35 cellular contexts compared by ENCODE assay signal in the genomic region with DNA sequence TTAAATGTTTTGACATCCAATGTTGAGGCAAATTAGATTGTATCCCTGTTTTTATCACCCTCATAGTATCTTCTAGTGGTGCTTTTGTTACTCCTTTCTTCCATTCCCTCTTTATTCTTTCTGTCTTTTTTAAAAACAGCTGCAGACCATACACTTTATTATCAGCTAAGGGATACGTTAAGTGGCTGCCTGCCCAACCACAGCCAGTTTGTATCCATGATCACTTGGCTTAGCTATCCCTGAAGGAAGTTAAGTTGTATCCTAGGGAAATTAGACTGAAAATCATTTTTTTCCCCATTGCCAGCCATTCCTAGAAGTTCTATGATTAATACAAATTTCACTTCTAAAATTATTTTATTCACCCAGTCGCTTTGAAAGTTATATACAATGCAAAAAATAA.
DNase-seq lines count a peak whose midpoint lies in the region; ATAC-seq, FAIRE-seq and TF ChIP-seq lines count a peak whose summit lies in the region.
"Had no signal": no experiment of that assay in that cellular context is flagged by ENCODE, and none has a peak within 500 bp of the region (broad histone marks: within the 10 kb centered on the region; RNA-seq: fewer than 3 reads in every experiment).

No MANE protein-coding gene starts in this region.

- H3K4me1 Mint-ChIP-seq in activated CD8-positive, alpha-beta T cell treated with anti-CD3 and anti-CD28 coated beads for 36 hours (ENCODE audit: low read depth), result no peaks in the 10 kb centered on the region
- H3K4me1 Mint-ChIP-seq: activated CD4-positive, alpha-beta T cell treated with anti-CD3 and anti-CD28 coated beads, Interleukin-2, amount 10 ng/mL, durations not matched to agents 7 days and 5 days; activated naive CD8-positive, alpha-beta T cell treated with anti-CD3 and anti-CD28 coated beads, Interleukin-2, amount 10 ng/mL, durations not matched to agents 7 days and 5 days; CD4-positive, CD25-positive, alpha-beta regulatory T cell; WTC11 had no signal

- no peaks in the 10 kb centered on the region for H3K9me3 Mint-ChIP-seq in activated CD8-positive, alpha-beta T cell treated with anti-CD3 and anti-CD28 coated beads for 36 hours
- H3K9me3 Mint-ChIP-seq: activated CD4-positive, alpha-beta T cell treated with anti-CD3 and anti-CD28 coated beads, Interleukin-2, amount 10 ng/mL, durations not matched to agents 7 days and 5 days; WTC11 had no signal

- H3K4me3 Mint-ChIP-seq in activated CD8-positive, alpha-beta T cell treated with anti-CD3 and anti-CD28 coated beads for 36 hours, result no peak overlapping the region
- H3K4me3 Mint-ChIP-seq: activated CD4-positive, alpha-beta T cell treated with anti-CD3 and anti-CD28 coated beads, Interleukin-2, amount 10 ng/mL, durations not matched to agents 7 days and 5 days; activated naive CD8-positive, alpha-beta T cell treated with anti-CD3 and anti-CD28 coated beads, Interleukin-2, amount 10 ng/mL, durations not matched to agents 7 days and 5 days; CD4-positive, CD25-positive, alpha-beta regulatory T cell; WTC11 had no signal

- DNase-seq in M059J (ENCODE audit: low read depth), result peak; percentile 15
- DNase-seq in K562 (ENCODE audit: extremely low read depth in 1 of 4, low spot score in 3 of 4), result no peak
- DNase-seq in fibroblast of villous mesenchyme (ENCODE audit: low read depth), result peak; percentile 89
- no peak for DNase-seq in activated naive CD4-positive, alpha-beta T cell (lab: John Stamatoyannopoulos, UW)
- no peak for DNase-seq in activated CD8-positive, alpha-beta T cell treated with anti-CD3 and anti-CD28 coated beads for 36 hours
- no peak for DNase-seq in LoVo (ENCODE audit: low spot score)
- DNase-seq: 8988T; activated CD4-positive, alpha-beta T cell treated with anti-CD3 and anti-CD28 coated beads, Interleukin-2, amount 10 ng/mL, durations not matched to agents 7 days and 5 days; activated effector memory CD4-positive, alpha-beta T cell treated with anti-CD3 and anti-CD28 coated beads, Interleukin-2, amount 50 U/mL, for 16 hours; activated naive CD8-positive, alpha-beta T cell treated with anti-CD3 and anti-CD28 coated beads, Interleukin-2, amount 10 ng/mL, durations not matched to agents 7 days and 5 days; activated T-cell treated with anti-CD3 and anti-CD28 coated beads, Interleukin-2, amount 50 U/mL, for 1 hour; body of pancreas; Calu3; CD4-positive, CD25-positive, alpha-beta regulatory T cell; DMS79 treated with DMSO at 0.1 percent for 48 hours; dorsolateral prefrontal cortex; esophagus squamous epithelium; GOT3; head of caudate nucleus; KG1; left ventricle myocardium superior; NCI-H1417 treated with DMSO at 0.1 percent for 48 hours; NCI-H2081 treated with DMSO at 0.1 percent for 48 hours; NCI-H345; NCI-H748 treated with DMSO at 0.1 percent for 48 hours; spleen; stimulated activated CD4-positive, alpha-beta T cell treated with anti-CD3 and anti-CD28 coated beads, Interleukin-2, amount 100 ng/mL, for 24 hours; stimulated activated naive CD8-positive, alpha-beta T cell treated with anti-CD3 and anti-CD28 coated beads, Interleukin-15, Interleukin-2, amounts not matched to agents 100 U/mL and 50 U/mL, for 24 hours; T-helper 1 cell had no signal

- H3K9me3 ChIP-seq in K562 (replicated peaks; ENCODE audit: control insufficient read depth, insufficient read depth, low read depth, low read length), result peaks cover 2% of the 10 kb centered on the region; the same call in 1 of the 2 replicates
- H3K9me3 ChIP-seq: body of pancreas, esophagus squamous epithelium, spleen had no signal

- no peaks in the 10 kb centered on the region for H3K27me3 Mint-ChIP-seq in activated CD8-positive, alpha-beta T cell treated with anti-CD3 and anti-CD28 coated beads for 36 hours
- H3K27me3 Mint-ChIP-seq: activated CD4-positive, alpha-beta T cell treated with anti-CD3 and anti-CD28 coated beads, Interleukin-2, amount 10 ng/mL, durations not matched to agents 7 days and 5 days; activated naive CD8-positive, alpha-beta T cell treated with anti-CD3 and anti-CD28 coated beads, Interleukin-2, amount 10 ng/mL, durations not matched to agents 7 days and 5 days; CD4-positive, CD25-positive, alpha-beta regulatory T cell had no signal

- CTCF ChIA-PET in K562 (lab: Yijun Ruan, JAX; ENCODE audit: low intra/inter-chr PET ratio), result no interaction called here
- CTCF ChIA-PET in activated CD8-positive, alpha-beta T cell treated with anti-CD3 and anti-CD28 coated beads for 36 hours (lab: Charles Lee), result no interaction called here

- ATAC-seq in K562 (no peak), GM19328 (IDR thresholded peaks at IDR 0.05; ENCODE audit: unreplicated experiment) (no peak)
- no peak for ATAC-seq in activated CD8-positive, alpha-beta T cell treated with anti-CD3 and anti-CD28 coated beads for 36 hours
- ATAC-seq: body of pancreas; left ventricle myocardium superior; stimulated activated naive CD8-positive, alpha-beta T cell treated with anti-CD3 and anti-CD28 coated beads, Interleukin-15, Interleukin-2, amounts not matched to agents 100 U/mL and 50 U/mL, for 24 hours; WTC11 had no signal

- in situ Hi-C loops in K562 (cut with MboI), result no loop called here

- intact Hi-C loops in K562 (cut with micrococcal nuclease), result no loop called here
- intact Hi-C loops in activated CD8-positive, alpha-beta T cell treated with anti-CD3 and anti-CD28 coated beads for 36 hours (cut with micrococcal nuclease), result no loop called here

- POLR2A ChIA-PET in K562 (lab: Yijun Ruan, JAX), result no interaction called here
- POLR2A ChIA-PET in activated CD8-positive, alpha-beta T cell treated with anti-CD3 and anti-CD28 coated beads for 36 hours (lab: Charles Lee), result no interaction called here

- H3K4me1 ChIP-seq in ACC112 (ENCODE audit: control insufficient read depth, insufficient read depth, low read length, unreplicated experiment) (peaks cover 28% of the 10 kb centered on the region), K562 (replicated peaks in 1 of 2; ENCODE audit: control insufficient read depth in 2 of 2, insufficient read depth in 2 of 2, low read length in 2 of 2) (no peaks in the 10 kb centered on the region)
- H3K4me1 ChIP-seq: body of pancreas, esophagus squamous epithelium, spleen had no signal

- no peak overlapping the region for H3K27ac Mint-ChIP-seq in activated CD8-positive, alpha-beta T cell treated with anti-CD3 and anti-CD28 coated beads for 36 hours
- H3K27ac Mint-ChIP-seq: activated CD4-positive, alpha-beta T cell treated with anti-CD3 and anti-CD28 coated beads, Interleukin-2, amount 10 ng/mL, durations not matched to agents 7 days and 5 days; activated naive CD8-positive, alpha-beta T cell treated with anti-CD3 and anti-CD28 coated beads, Interleukin-2, amount 10 ng/mL, durations not matched to agents 7 days and 5 days; CD4-positive, CD25-positive, alpha-beta regulatory T cell; WTC11 had no signal

- H3K27me3 ChIP-seq in ACC112 (ENCODE audit: insufficient read depth, low read length), result no peaks in the 10 kb centered on the region
- H3K27me3 ChIP-seq in K562 (ENCODE audit: control insufficient read depth in 2 of 2, insufficient read depth in 2 of 2, low read length in 2 of 2), result no peaks in the 10 kb centered on the region
- H3K27me3 ChIP-seq: body of pancreas, dorsolateral prefrontal cortex, esophagus squamous epithelium, spleen had no signal

- H3K27ac ChIP-seq in ACC112 (ENCODE audit: low read depth, low read length), result no peak overlapping the region
- H3K27ac ChIP-seq in K562 (ENCODE audit: extremely low read depth, low read depth, low read length), result no peak overlapping the region
- H3K27ac ChIP-seq: body of pancreas, dorsolateral prefrontal cortex, esophagus squamous epithelium, spleen had no signal

- no peak for TF ChIP-seq POLR2A in K562 (conservative IDR thresholded peaks at IDR 0.05)

- peak overlapping the region; percentile 35 for H2AFZ ChIP-seq in ACC112 (ENCODE audit: low read length, unreplicated experiment)
- no peak overlapping the region for H2AFZ ChIP-seq in K562 (ENCODE audit: low read depth, low read length)

- FAIRE-seq in K562 (lab: Jason Lieb, UNC), result peak; percentile 11
- FAIRE-seq: endometrium, HTR-8/SVneo, keratinocyte had no signal

- no peaks in the 10 kb centered on the region for H3K9me1 ChIP-seq in K562 (ENCODE audit: control insufficient read depth, insufficient read depth, low read length)

- no peak for TF ChIP-seq CTCF in K562 (IDR thresholded peaks at IDR 0.05 in 2 of 3, conservative IDR thresholded peaks at IDR 0.05 in 1 of 3; ENCODE audit: insufficient read depth in 2 of 3, low read depth in 1 of 3, low read length in 3 of 3)
- TF ChIP-seq CTCF in fibroblast of villous mesenchyme (IDR thresholded peaks at IDR 0.05; ENCODE audit: insufficient read depth, low read depth, low read length), result no peak
- TF ChIP-seq CTCF in activated CD8-positive, alpha-beta T cell treated with anti-CD3 and anti-CD28 coated beads for 36 hours (IDR thresholded peaks at IDR 0.05), result no peak

- H3K36me3 ChIP-seq in ACC112 (ENCODE audit: insufficient read depth, low read length), result no peaks in the 10 kb centered on the region
- H3K36me3 ChIP-seq in K562 (ENCODE audit: control insufficient read depth, insufficient read depth, low read length), result no peaks in the 10 kb centered on the region
- H3K36me3 ChIP-seq: esophagus squamous epithelium, spleen had no signal

- H3K4me3 ChIP-seq in ACC112 (ENCODE audit: low read depth, low read length) (no peak overlapping the region), K562 (no peak overlapping the region), fibroblast of villous mesenchyme (ENCODE audit: low read depth, low read length) (no peak overlapping the region)
- H3K4me3 ChIP-seq: body of pancreas, dorsolateral prefrontal cortex, esophagus squamous epithelium, spleen had no signal

- H3K79me2 ChIP-seq in ACC112 (ENCODE audit: control insufficient read depth, insufficient read depth, low read length, unreplicated experiment) (no peaks in the 10 kb centered on the region), K562 (ENCODE audit: control insufficient read depth, insufficient read depth, low read length) (no peaks in the 10 kb centered on the region)

- TF ChIP-seq EP300 in K562 (IDR thresholded peaks at IDR 0.05; ENCODE audit: low read length), result no peak

- BruUV-seq in K562 (replicated peaks; lab: Mats Ljungman, UMichigan), result no TSS peak

- H3K9ac ChIP-seq in K562 (ENCODE audit: insufficient read depth in 1 of 2, low read depth in 2 of 2, low read length in 2 of 2), result no peak overlapping the region

- WGBS in K562 (ENCODE audit: insufficient coverage, low coverage, missing lambda C conversion rate), result 0% methylated on average over 2 of the region's 2 CpGs

- H3K36me3 Mint-ChIP-seq in activated CD8-positive, alpha-beta T cell treated with anti-CD3 and anti-CD28 coated beads for 36 hours (ENCODE audit: low read depth), result no peaks in the 10 kb centered on the region
- H3K36me3 Mint-ChIP-seq: activated naive CD8-positive, alpha-beta T cell treated with anti-CD3 and anti-CD28 coated beads, Interleukin-2, amount 10 ng/mL, durations not matched to agents 7 days and 5 days; CD4-positive, CD25-positive, alpha-beta regulatory T cell; WTC11 had no signal

- H3K4me2 ChIP-seq in K562 (ENCODE audit: insufficient read depth, low read length), result no peak overlapping the region

- no peak for TF ChIP-seq RAD21 in K562 (CRISPR knock-in tag; conservative IDR thresholded peaks at IDR 0.05 in 1 of 2, IDR thresholded peaks at IDR 0.05 in 1 of 2)

- H4K20me1 ChIP-seq in K562 (replicated peaks; ENCODE audit: control insufficient read depth, insufficient read depth, low read length), result no peaks in the 10 kb centered on the region

TF ChIP-seq in K562, 482 proteins besides CTCF, POLR2A, EP300 and RAD21 (continues in another document):
- no peak for TF ChIP-seq BHLHE40 (IDR thresholded peaks at IDR 0.05; ENCODE audit: low read length)

Comparison
In these comparisons a context has a peak if more than half of its experiments do, and no peak if none do; other contexts are left out.
1. DNase-seq: peak in M059J (single experiment) and fibroblast of villous mesenchyme (single experiment); none in K562 (0 of 4), activated naive CD4-positive, alpha-beta T cell (0 of 4), activated CD8-positive, alpha-beta T cell treated with anti-CD3 and anti-CD28 coated beads for 36 hours (single experiment) and LoVo (single experiment).